In the genomic region with DNA sequence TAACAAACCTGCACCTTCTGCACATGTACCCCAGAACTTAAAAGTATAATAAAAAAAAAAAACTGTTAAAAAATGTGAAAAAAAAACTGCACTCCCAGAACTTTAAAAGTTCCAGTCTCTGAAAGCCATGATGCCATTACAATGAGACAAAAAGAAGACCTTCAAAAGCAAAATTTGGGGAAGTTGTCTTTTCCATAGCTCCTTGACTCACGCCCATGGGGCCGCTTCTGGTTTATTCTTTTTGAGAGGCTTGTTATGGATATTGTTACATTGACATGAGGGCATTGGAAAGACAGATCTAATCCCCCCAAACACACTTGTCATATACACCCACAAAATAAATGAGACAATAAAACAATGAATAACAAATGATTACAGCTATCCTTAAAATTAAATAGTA, we compare ENCODE assay signal across 16 cellular contexts. TPM values are rescaled to one million over a fixed set of nuclear protein-coding genes. Genes with fewer than 3 reads are reported as not detected.
DNase-seq lines count a peak whose midpoint lies in the region; ATAC-seq, FAIRE-seq and TF ChIP-seq lines count a peak whose summit lies in the region.
"Had no signal": no experiment of that assay in that cellular context is flagged by ENCODE, and none has a peak within 500 bp of the region (broad histone marks: within the 10 kb centered on the region; RNA-seq: fewer than 3 reads in every experiment).

No MANE protein-coding gene starts in this region.

- ATAC-seq in HepG2 (no peak), GM19467 (IDR thresholded peaks at IDR 0.05; ENCODE audit: unreplicated experiment) (no peak)
- ATAC-seq: activated CD8-positive, alpha-beta memory T cell treated with anti-CD3 and anti-CD28 coated beads, Interleukin-2, amount 10 ng/mL, durations not matched to agents 7 days and 5 days had no signal

- H2AFZ ChIP-seq in HepG2 (ENCODE audit: low read length) = no peak overlapping the region

- no peaks in the 10 kb centered on the region for H3K36me3 ChIP-seq in liver (ENCODE audit: control insufficient read depth in 4 of 4, insufficient read depth in 3 of 4, low read depth in 1 of 4, low read length in 3 of 4)
- no peaks in the 10 kb centered on the region for H3K36me3 ChIP-seq in HepG2 (replicated peaks in 1 of 2; ENCODE audit: control insufficient read depth in 1 of 2, insufficient read depth in 2 of 2, low read length in 2 of 2)

- DNase-seq in HepG2 (ENCODE audit: low spot score) = no peak
- no peak for DNase-seq in activated CD4-positive, alpha-beta T cell treated with anti-CD3 and anti-CD28 coated beads for 1 hour
- DNase-seq in NCI-H2196 treated with DMSO at 0.1 percent for 48 hours (lab: John Stamatoyannopoulos, UW; ENCODE audit: unreplicated experiment) = no peak
- DNase-seq in activated naive CD4-positive, alpha-beta T cell treated with anti-CD3 and anti-CD28 coated beads, Interleukin-2, amount 50 U/mL, for 16 hours = no peak
- DNase-seq: activated CD8-positive, alpha-beta memory T cell treated with anti-CD3 and anti-CD28 coated beads, Interleukin-2, amount 10 ng/mL, durations not matched to agents 7 days and 5 days; cortex of kidney; DMS153; KG1; NCI-H187; NCI-H774; retina; SIG-M5 had no signal

- TF ChIP-seq RAD21 in liver (IDR thresholded peaks at IDR 0.05) (no peak), HepG2 (CRISPR knock-in tag; IDR thresholded peaks at IDR 0.05) (no peak)

- BruUV-seq in HepG2 (replicated peaks; lab: Mats Ljungman, UMichigan) = no TSS peak

- POLR2A ChIA-PET in HepG2 (lab: Yijun Ruan, JAX) = no interaction called here

- H3K4me1 ChIP-seq in liver (ENCODE audit: control insufficient read depth in 4 of 4, insufficient read depth in 4 of 4, low read length in 3 of 4) = peaks cover 10 to 54% (median 35%) of the 10 kb centered on the region in 4 donors
- no peaks in the 10 kb centered on the region for H3K4me1 ChIP-seq in HepG2 (ENCODE audit: insufficient read depth, low read length)

- H3K4me3 Mint-ChIP-seq in nephron = peak overlapping the region in 2 of 3 experiments; percentile 81 to 82
- H3K4me3 Mint-ChIP-seq: activated CD8-positive, alpha-beta memory T cell treated with anti-CD3 and anti-CD28 coated beads, Interleukin-2, amount 10 ng/mL, durations not matched to agents 7 days and 5 days had no signal

- in situ Hi-C loops in HepG2 (cut with HindIII; ENCODE audit: extremely low pct_ligation_motif_present, low pct_unique_long_range_greater_than_20kb) = no loop called here

- H3K79me2 ChIP-seq in HepG2 (ENCODE audit: insufficient read depth, low read length) = no peaks in the 10 kb centered on the region

- intact Hi-C loops in HepG2 (cut with micrococcal nuclease; ENCODE audit: unreplicated experiment) = no loop called here

- no peaks in the 10 kb centered on the region for H3K9me3 ChIP-seq in liver (ENCODE audit: control insufficient read depth in 4 of 4, low read length in 3 of 4)
- H3K9me3 ChIP-seq in HepG2 (ENCODE audit: low read length) = no peaks in the 10 kb centered on the region

- FAIRE-seq in HepG2 (lab: Jason Lieb, UNC) (no peak), colon (lab: Jason Lieb, UNC) (peak; percentile 43)

- no peaks in the 10 kb centered on the region for H3K27me3 Mint-ChIP-seq in nephron (ENCODE audit: low read depth)

- no peaks in the 10 kb centered on the region for H3K9me3 Mint-ChIP-seq in nephron

- peak overlapping the region; percentile 80 to 95 (median 95) for H3K4me3 ChIP-seq in liver (ENCODE audit: low read depth in 1 of 3, low read length in 3 of 3)
- H3K4me3 ChIP-seq in HepG2 (replicated peaks in 1 of 3; ENCODE audit: insufficient read depth in 1 of 3, low read depth in 2 of 3, low read length in 3 of 3) = no peak overlapping the region

- no peak for TF ChIP-seq POLR2A in HepG2 (IDR thresholded peaks at IDR 0.05; ENCODE audit: insufficient read depth in 1 of 2, low read depth in 2 of 2, low read length in 2 of 2)

- H3K27ac Mint-ChIP-seq in nephron = peak overlapping the region; percentile 91 to 93 (median 91)
- H3K27ac Mint-ChIP-seq: activated CD8-positive, alpha-beta memory T cell treated with anti-CD3 and anti-CD28 coated beads, Interleukin-2, amount 10 ng/mL, durations not matched to agents 7 days and 5 days had no signal

- TF ChIP-seq EP300 in HepG2 (IDR thresholded peaks at IDR 0.05; ENCODE audit: low read depth in 2 of 2, low read length in 2 of 2) = no peak
- TF ChIP-seq EP300 in HepG2 (CRISPR knock-in tag; IDR thresholded peaks at IDR 0.05; ENCODE audit: borderline replicate concordance) = no peak

- H3K27me3 ChIP-seq in liver (ENCODE audit: control insufficient read depth in 4 of 4, insufficient read depth in 4 of 4, low read length in 3 of 4) (no peaks in the 10 kb centered on the region), HepG2 (ENCODE audit: control insufficient read depth in 1 of 2, insufficient read depth in 2 of 2, low read length in 2 of 2) (0 out of 5 replicates have a peak, but pooled peaks cover 1 to 3% of the 10 kb centered on the region in 2 experiments)

- whole genome bisulfite sequencing in liver = 25% methylated on average over 2 of the region's 2 CpGs
- WGBS in HepG2 (ENCODE audit: low lambda C conversion rate) = 52% methylated on average over 2 of the region's 2 CpGs

- H3K27ac ChIP-seq in liver (ENCODE audit: low read depth in 1 of 2, low read length in 2 of 2) (peak overlapping the region; percentile 91 to 94), HepG2 (ENCODE audit: extremely low read length, insufficient read depth, low read length) (no peak overlapping the region)

- TF ChIP-seq CTCF in liver (IDR thresholded peaks at IDR 0.05; ENCODE audit: low read depth, low read length, missing input control) = no peak
- TF ChIP-seq CTCF in HepG2 (CRISPR knock-in tag; IDR thresholded peaks at IDR 0.05) = no peak
- no peak for TF ChIP-seq CTCF in nephron (IDR thresholded peaks at IDR 0.05; ENCODE audit: unreplicated experiment in 3 of 3)

- H3K4me1 Mint-ChIP-seq in nephron = peaks cover 16% of the 10 kb centered on the region
- H3K4me1 Mint-ChIP-seq: activated CD8-positive, alpha-beta memory T cell treated with anti-CD3 and anti-CD28 coated beads, Interleukin-2, amount 10 ng/mL, durations not matched to agents 7 days and 5 days had no signal

- peak overlapping the region; percentile 84 to 97 for H3K9ac ChIP-seq in liver (ENCODE audit: low read depth in 1 of 2, low read length in 2 of 2)
- H3K9ac ChIP-seq in HepG2 (ENCODE audit: insufficient read depth, low read depth, low read length) = no peak overlapping the region

- no peaks in the 10 kb centered on the region for H4K20me1 ChIP-seq in HepG2 (ENCODE audit: insufficient read depth, low read length)

- H3K4me2 ChIP-seq in HepG2 (ENCODE audit: low read depth, low read length) = no peak overlapping the region

- CTCF ChIA-PET in HepG2 (lab: Yijun Ruan, JAX; ENCODE audit: low intra/inter-chr PET ratio, low total read pairs) = no interaction called here

- H3K36me3 Mint-ChIP-seq in nephron (ENCODE audit: low read depth) = no peaks in the 10 kb centered on the region
- H3K36me3 Mint-ChIP-seq: activated CD8-positive, alpha-beta memory T cell treated with anti-CD3 and anti-CD28 coated beads, Interleukin-2, amount 10 ng/mL, durations not matched to agents 7 days and 5 days had no signal

RNA-seq across cellular contexts. Expression of a gene that starts 0.8 kb away (rescaled TPM):
- 10 to 100 TPM in 1 of 2 donors, 1 to 10 TPM in 1; 3.3 to 19.1 TPM for total RNA-seq in liver
- polyA plus RNA-seq in liver = 10 to 100 TPM in 1 of 2 donors, 1 to 10 TPM in 1; 9.9 to 45.2 TPM
- total RNA-seq in HepG2 (2016; rRNA removed; fragmentation: Illumina TruSeq; extraction: Trizol) = not detected in 2 replicates
- not detected in 2 replicates for total RNA-seq in HepG2 (2016; cell fraction: cytosol; rRNA removed; fragmentation: Illumina TruSeq; extraction: Trizol; ENCODE audit: low read depth)
- not detected in 2 replicates for total RNA-seq in HepG2 (2016; cell fraction: insoluble cytoplasmic fraction; rRNA removed; fragmentation: Illumina TruSeq; extraction: Trizol)
- not detected in 2 replicates for total RNA-seq in HepG2 (2016; cell fraction: membrane; rRNA removed; fragmentation: Illumina TruSeq; extraction: Trizol)
- total RNA-seq in HepG2 (2016; cell fraction: nucleus; rRNA removed; fragmentation: Illumina TruSeq; extraction: Trizol) = not detected in 2 replicates
- not detected in 2 replicates for polyA plus RNA-seq in HepG2 (2011; rRNA removed)
- polyA plus RNA-seq in HepG2 (2011; cell fraction: cytosol; rRNA removed) = not detected in 2 replicates
- 0.23 TPM in 1 of 2 replicates, not detected in the other for polyA plus RNA-seq in HepG2 (2011; cell fraction: nucleus; rRNA removed)
- polyA plus RNA-seq in HepG2 (2012) = not detected in 2 replicates
- not detected in 2 replicates for polyA plus RNA-seq in HepG2 (2016; cell fraction: cytosol; fragmentation: Illumina TruSeq; extraction: Trizol; ENCODE audit: low read depth)
- polyA plus RNA-seq in HepG2 (2016; cell fraction: insoluble cytoplasmic fraction; fragmentation: Illumina TruSeq; extraction: Trizol; ENCODE audit: low read depth) = not detected in 2 replicates
- not detected in 2 replicates for polyA plus RNA-seq in HepG2 (2016; cell fraction: membrane; fragmentation: Illumina TruSeq; extraction: Trizol; ENCODE audit: low read depth)
- not detected in 2 replicates for polyA plus RNA-seq in HepG2 (2016; cell fraction: nucleus; fragmentation: Illumina TruSeq; extraction: Trizol; ENCODE audit: insufficient read depth, low read depth)
- polyA minus RNA-seq in HepG2 (2011; rRNA and poly(A)+ RNA removed; ENCODE audit: low replicate concordance) = not detected in 2 replicates
- polyA minus RNA-seq in HepG2 (2011; cell fraction: cytosol; rRNA and poly(A)+ RNA removed) = not detected in 2 replicates
- not detected in 2 replicates for polyA minus RNA-seq in HepG2 (2011; cell fraction: nucleus; rRNA and poly(A)+ RNA removed)
- total RNA-seq: activated CD8-positive, alpha-beta memory T cell treated with anti-CD3 and anti-CD28 coated beads, Interleukin-2, amount 10 ng/mL, durations not matched to agents 7 days and 5 days had no signal

RNA-seq across cellular contexts. Expression of a gene that starts 33.7 kb away (rescaled TPM):
- total RNA-seq in liver (under 1 TPM in 1 of 2 donors, not detected in 1; 0.70 TPM), HepG2 (2016; rRNA removed; fragmentation: Illumina TruSeq; extraction: Trizol) (not detected in 2 replicates)
- polyA plus RNA-seq in liver (not detected), HepG2 (2011; rRNA removed) (not detected in 2 replicates)
- total RNA-seq in HepG2 (2016; cell fraction: cytosol; rRNA removed; fragmentation: Illumina TruSeq; extraction: Trizol; ENCODE audit: low read depth) = not detected in 2 replicates
- not detected in 2 replicates for total RNA-seq in HepG2 (2016; cell fraction: insoluble cytoplasmic fraction; rRNA removed; fragmentation: Illumina TruSeq; extraction: Trizol)
- not detected in 2 replicates for total RNA-seq in HepG2 (2016; cell fraction: membrane; rRNA removed; fragmentation: Illumina TruSeq; extraction: Trizol)
- not detected in 2 replicates for total RNA-seq in HepG2 (2016; cell fraction: nucleus; rRNA removed; fragmentation: Illumina TruSeq; extraction: Trizol)
- not detected in 2 replicates for polyA plus RNA-seq in HepG2 (2011; cell fraction: cytosol; rRNA removed)
- polyA plus RNA-seq in HepG2 (2011; cell fraction: nucleus; rRNA removed) = not detected in 2 replicates
- polyA plus RNA-seq in HepG2 (2012) = not detected in 2 replicates
- polyA plus RNA-seq in HepG2 (2016; cell fraction: cytosol; fragmentation: Illumina TruSeq; extraction: Trizol; ENCODE audit: low read depth) = not detected in 2 replicates
- not detected in 2 replicates for polyA plus RNA-seq in HepG2 (2016; cell fraction: insoluble cytoplasmic fraction; fragmentation: Illumina TruSeq; extraction: Trizol; ENCODE audit: low read depth)
- not detected in 2 replicates for polyA plus RNA-seq in HepG2 (2016; cell fraction: membrane; fragmentation: Illumina TruSeq; extraction: Trizol; ENCODE audit: low read depth)
- not detected in 2 replicates for polyA plus RNA-seq in HepG2 (2016; cell fraction: nucleus; fragmentation: Illumina TruSeq; extraction: Trizol; ENCODE audit: insufficient read depth, low read depth)
- not detected in 2 replicates for polyA minus RNA-seq in HepG2 (2011; rRNA and poly(A)+ RNA removed; ENCODE audit: low replicate concordance)
- polyA minus RNA-seq in HepG2 (2011; cell fraction: cytosol; rRNA and poly(A)+ RNA removed) = not detected in 2 replicates
- polyA minus RNA-seq in HepG2 (2011; cell fraction: nucleus; rRNA and poly(A)+ RNA removed) = not detected in 2 replicates
- total RNA-seq: activated CD8-positive, alpha-beta memory T cell treated with anti-CD3 and anti-CD28 coated beads, Interleukin-2, amount 10 ng/mL, durations not matched to agents 7 days and 5 days had no signal

Comparison
In these comparisons a context has a peak if more than half of its experiments do, and no peak if none do; other contexts are left out.
1. H3K4me3 ChIP-seq: peak in liver (3 of 3); none in HepG2 (0 of 3).